16 cellular contexts compared by ENCODE assay signal in genomic region chr15:39127151-39127815, GRCh38.
DNase-seq lines count a peak whose midpoint lies in the region; ATAC-seq and TF ChIP-seq lines count a peak whose summit lies in the region.
"Had no signal": no experiment of that assay in that cellular context is flagged by ENCODE, and none has a peak within 500 bp of the region (broad histone marks: within the 10 kb centered on the region; RNA-seq: fewer than 3 reads in every experiment).

No MANE protein-coding gene starts in this region.

- BruUV-seq in Caco-2 (replicated peaks; lab: Mats Ljungman, UMichigan) (no TSS peak), Panc1 (replicated peaks; lab: Mats Ljungman, UMichigan) (no TSS peak)

- TF ChIP-seq CTCF in Caco-2 (IDR thresholded peaks at IDR 0.05; ENCODE audit: insufficient read depth in 1 of 2, low read depth in 1 of 2, low read length in 1 of 2, severe bottlenecking in 1 of 2, unreplicated experiment in 1 of 2), result no peak
- no peak for TF ChIP-seq CTCF in Panc1 (IDR thresholded peaks at IDR 0.05)
- no peak for TF ChIP-seq CTCF in osteoblast (IDR thresholded peaks at IDR 0.05; ENCODE audit: extremely low read depth, low read depth, low read length)
- no peak for TF ChIP-seq CTCF in prostate gland (IDR thresholded peaks at IDR 0.05)

- peaks cover 34% of the 10 kb centered on the region for H3K4me1 Mint-ChIP-seq in Caco-2 (ENCODE audit: low read depth, unreplicated experiment)
- peaks cover 1% of the 10 kb centered on the region for H3K4me1 Mint-ChIP-seq in activated T-cell treated with anti-CD3 and anti-CD28 coated beads, Interleukin-2, amount 50 U/mL, for 4 hours (ENCODE audit: low read depth)

- H3K27ac Mint-ChIP-seq in Caco-2 (ENCODE audit: unreplicated experiment), result peak overlapping the region; percentile 68
- H3K27ac Mint-ChIP-seq: CD4-positive, alpha-beta memory T cell had no signal

- POLR2A ChIA-PET in Caco-2 (lab: Charles Lee) (no interaction called here), Panc1 (lab: Charles Lee) (no interaction called here)

- H3K9me3 ChIP-seq in Caco-2 (no peaks in the 10 kb centered on the region), Panc1 (ENCODE audit: control insufficient read depth, insufficient read depth, low read depth, low read length) (peaks cover 9% of the 10 kb centered on the region; the same call in 1 of the 2 replicates), osteoblast (ENCODE audit: low read depth, low read length) (no peaks in the 10 kb centered on the region), prostate gland (no peaks in the 10 kb centered on the region)
- H3K9me3 ChIP-seq: mucosa of descending colon had no signal

- H2AFZ ChIP-seq in osteoblast (ENCODE audit: low read length), result no peak overlapping the region

- intact Hi-C loops in Caco-2 (cut with micrococcal nuclease; ENCODE audit: unreplicated experiment), result loop anchor here (5.0 kb wide), 1 partner anchor 145 kb away; no protein-coding TSS in a partner anchor
- intact Hi-C loops in Panc1 (cut with micrococcal nuclease; ENCODE audit: unreplicated experiment), result no loop called here
- intact Hi-C loops in prostate gland (cut with DNase I), result no loop called here

- WGBS in prostate gland, result 17% methylated on average over 2 of the region's 2 CpGs

- H3K4me3 Mint-ChIP-seq in Caco-2 (ENCODE audit: unreplicated experiment), result peak overlapping the region; percentile 52
- H3K4me3 Mint-ChIP-seq in activated T-cell treated with anti-CD3 and anti-CD28 coated beads, Interleukin-2, amount 50 U/mL, for 4 hours, result no peak overlapping the region
- H3K4me3 Mint-ChIP-seq: CD4-positive, alpha-beta memory T cell had no signal

- no peak for ATAC-seq in Panc1
- ATAC-seq in activated T-cell treated with anti-CD3 and anti-CD28 coated beads, Interleukin-2, amount 50 U/mL, for 4 hours, result no peak

- H3K27me3 ChIP-seq in Caco-2 (replicated peaks; ENCODE audit: control insufficient read depth, insufficient read depth, low read length) (no peaks in the 10 kb centered on the region), Panc1 (ENCODE audit: control insufficient read depth, insufficient read depth, low read length) (no peaks in the 10 kb centered on the region), osteoblast (ENCODE audit: insufficient read depth, low read length) (no peaks in the 10 kb centered on the region), prostate gland (replicated peaks; ENCODE audit: insufficient read depth) (no peaks in the 10 kb centered on the region)

- H3K4me1 ChIP-seq in Caco-2 (peaks cover 41% of the 10 kb centered on the region), Panc1 (ENCODE audit: control insufficient read depth, insufficient read depth, low read length) (peaks cover 24% of the 10 kb centered on the region), osteoblast (ENCODE audit: insufficient read depth, low read length) (peaks cover 80% of the 10 kb centered on the region), prostate gland (replicated peaks) (peaks cover 2% of the 10 kb centered on the region)

- peaks cover 12% of the 10 kb centered on the region for H3K36me3 Mint-ChIP-seq in Caco-2 (ENCODE audit: insufficient read depth, unreplicated experiment)
- H3K36me3 Mint-ChIP-seq in activated T-cell treated with anti-CD3 and anti-CD28 coated beads, Interleukin-2, amount 50 U/mL, for 4 hours (ENCODE audit: insufficient read depth), result no peaks in the 10 kb centered on the region
- H3K36me3 Mint-ChIP-seq: CD4-positive, alpha-beta memory T cell had no signal

- no peaks in the 10 kb centered on the region for H4K20me1 ChIP-seq in osteoblast (ENCODE audit: insufficient read depth, low read length)

- H3K9me3 Mint-ChIP-seq in Caco-2 (ENCODE audit: unreplicated experiment), result peaks cover 15% of the 10 kb centered on the region
- H3K9me3 Mint-ChIP-seq in activated T-cell treated with anti-CD3 and anti-CD28 coated beads, Interleukin-2, amount 50 U/mL, for 4 hours, result no peaks in the 10 kb centered on the region
- H3K9me3 Mint-ChIP-seq: CD4-positive, alpha-beta memory T cell had no signal

- H3K36me3 ChIP-seq in Caco-2 (ENCODE audit: control insufficient read depth, insufficient read depth, low read length) (0 out of 2 replicates have a peak, but pooled peaks cover 1% of the 10 kb centered on the region), Panc1 (ENCODE audit: control insufficient read depth, insufficient read depth, low read length) (no peaks in the 10 kb centered on the region), osteoblast (ENCODE audit: insufficient read depth, low read length) (no peaks in the 10 kb centered on the region), prostate gland (no peaks in the 10 kb centered on the region)

- CTCF ChIA-PET in Caco-2 (lab: Charles Lee), result no interaction called here
- CTCF ChIA-PET in Panc1 (lab: Charles Lee), result no interaction called here

- in situ Hi-C loops in Panc1 (cut with HindIII; ENCODE audit: low pct_unique_long_range_greater_than_20kb, low sequenced_read_pairs), result no loop called here

- no peaks in the 10 kb centered on the region for H3K79me2 ChIP-seq in osteoblast (ENCODE audit: insufficient read depth, low read length)

- DNase-seq in Caco-2 (peak; percentile 26 to 57), Panc1 (ENCODE audit: low read depth, low spot score) (no peak), epithelial cell of prostate (ENCODE audit: low read depth, low spot score) (no peak), osteoblast (ENCODE audit: insufficient read length, low spot score, missing footprints) (no peak), NCI-H2171 (lab: John Stamatoyannopoulos, UW) (no peak), prostate gland (ENCODE audit: low spot score) (no peak)
- DNase-seq in activated T-cell treated with anti-CD3 and anti-CD28 coated beads, Interleukin-2, amount 50 U/mL, for 4 hours, result no peak
- DNase-seq in effector CD8-positive, alpha-beta T cell (lab: John Stamatoyannopoulos, UW), result no peak
- DNase-seq: activated T-cell treated with anti-CD3 and anti-CD28 coated beads for 4 hours; CD4-positive, alpha-beta memory T cell; central memory CD4-positive, alpha-beta T cell; glutamatergic neuron; mucosa of descending colon; NCI-H1694 treated with DMSO at 0.1 percent for 48 hours; stimulated activated CD8-positive, alpha-beta memory T cell treated with anti-CD3 and anti-CD28 coated beads, Interleukin-4, amount 100 ng/mL, for 48 hours had no signal

- H3K4me3 ChIP-seq in Caco-2 (ENCODE audit: low read depth, low read length) (no peak overlapping the region), Panc1 (ENCODE audit: low read depth in 2 of 2, low read length in 2 of 2) (no peak overlapping the region), osteoblast (ENCODE audit: insufficient read depth, low read length) (no peak overlapping the region), prostate gland (no peak overlapping the region)
- H3K4me3 ChIP-seq: mucosa of descending colon, skin epidermis had no signal

- H3K4me2 ChIP-seq in osteoblast (ENCODE audit: insufficient read depth, low read length), result peak overlapping the region; percentile 15

- TF ChIP-seq POLR2A in prostate gland (IDR thresholded peaks at IDR 0.05), result no peak

- H3K27ac ChIP-seq in Panc1 (ENCODE audit: low read length) (peak overlapping the region; percentile 81), epithelial cell of prostate (peak overlapping the region; percentile 76), osteoblast (ENCODE audit: low read depth, low read length) (peak overlapping the region; percentile 96), prostate gland (no peak overlapping the region)

- no peaks in the 10 kb centered on the region for H3K27me3 Mint-ChIP-seq in Caco-2 (ENCODE audit: insufficient read depth, unreplicated experiment)
- peaks cover 14% of the 10 kb centered on the region for H3K27me3 Mint-ChIP-seq in activated T-cell treated with anti-CD3 and anti-CD28 coated beads, Interleukin-2, amount 50 U/mL, for 4 hours (ENCODE audit: low read depth)

Comparison
In these comparisons a context has a peak if more than half of its experiments do, and no peak if none do; other contexts are left out.
1. DNase-seq: peak in Caco-2 (2 of 2); none in Panc1 (single experiment), epithelial cell of prostate (single experiment), osteoblast (single experiment), NCI-H2171 (single experiment), activated T-cell treated with anti-CD3 and anti-CD28 coated beads, Interleukin-2, amount 50 U/mL, for 4 hours (single experiment), effector CD8-positive, alpha-beta T cell (single experiment) and prostate gland (single experiment).
2. H3K27ac ChIP-seq: peak in Panc1 (single experiment), epithelial cell of prostate (single experiment) and osteoblast (single experiment); none in prostate gland (0 of 2).